ENCODE assay signal across 1 cellular context in genomic region chr1:108814343-108815125, GRCh38.
TF ChIP-seq lines count a peak whose summit lies in the region.

No MANE protein-coding gene starts in this region.

TF ChIP-seq in H1, 55 proteins besides CTCF, POLR2A, EP300 and RAD21:
- no peak for TF ChIP-seq TBP (IDR thresholded peaks at IDR 0.05; ENCODE audit: low read depth, low read length)
- TF ChIP-seq SIRT6 (IDR thresholded peaks at IDR 0.05; ENCODE audit: low read length) = no peak
- TF ChIP-seq MAFK (IDR thresholded peaks at IDR 0.05; ENCODE audit: low read depth, low read length) = no peak
- TF ChIP-seq CHD1 (IDR thresholded peaks at IDR 0.05; ENCODE audit: low read depth, low read length) = no peak
- no peak for TF ChIP-seq GABPA (IDR thresholded peaks at IDR 0.05; ENCODE audit: borderline replicate concordance, insufficient read depth, low read length)
- no peak for TF ChIP-seq GTF2F1 (IDR thresholded peaks at IDR 0.05; ENCODE audit: borderline replicate concordance, low read depth, low read length)
- TF ChIP-seq HDAC2 (IDR thresholded peaks at IDR 0.05; ENCODE audit: borderline replicate concordance in 1 of 2, low read depth in 2 of 2, low read length in 2 of 2) = no peak
